Comparison of ENCODE assay signal across 37 cellular contexts in the genomic region with DNA sequence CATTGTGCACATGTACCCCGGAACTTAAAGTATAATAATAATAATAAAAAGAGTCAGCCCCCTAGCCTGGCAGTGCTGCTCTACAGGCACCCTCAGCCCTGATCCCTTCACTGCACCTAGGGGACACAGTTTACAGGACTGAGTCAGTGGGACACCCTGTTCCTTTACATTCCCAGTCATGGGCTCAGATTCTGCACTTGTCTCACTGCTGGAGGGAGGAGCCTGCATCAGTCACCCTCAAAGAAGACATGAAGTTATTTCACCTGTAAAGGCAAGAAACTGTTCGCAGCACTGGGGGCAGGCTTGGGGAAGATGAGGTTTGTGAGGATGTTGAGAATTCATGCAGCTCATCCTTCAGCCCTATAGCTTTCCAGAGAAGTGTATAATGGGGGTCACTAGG. TPM values are rescaled to one million over a fixed set of nuclear protein-coding genes. Genes with fewer than 3 reads are reported as not detected.
"Had no signal": no experiment of that assay in that cellular context is flagged by ENCODE, and none has a peak within 500 bp of the region (broad histone marks: within the 10 kb centered on the region; RNA-seq: fewer than 3 reads in every experiment).

No MANE protein-coding gene starts in this region.

- H3K9me3 Mint-ChIP-seq: stimulated activated memory B cell treated with anti-CD40 and anti-IgM and Interleukin-4, amounts not matched to agents 10 μg/mL and 1 μg/mL and 100 μg/mL, for 72 hours; type B pancreatic cell had no signal

- ATAC-seq: left colon; left lung; lower lobe of right lung; naive thymus-derived CD8-positive, alpha-beta T cell; pancreas; right lobe of liver; stimulated activated memory B cell treated with anti-CD40 and anti-IgM and Interleukin-4, amounts not matched to agents 10 μg/mL and 1 μg/mL and 100 μg/mL, for 72 hours; stimulated activated naive CD8-positive, alpha-beta T cell treated with anti-CD3 and anti-CD28 coated beads, Interleukin-15, amount 100 ng/mL, for 72 hours had no signal

- H3K9me3 ChIP-seq: left lung, lower lobe of right lung, pancreas, right atrium auricular region, right lobe of liver, uterus had no signal

- H3K27me3 ChIP-seq: pancreas, right atrium auricular region, right lobe of liver, uterus had no signal

- FAIRE-seq: islet of Langerhans, kidney, pancreas had no signal

- H3K4me1 ChIP-seq: left lung, lower lobe of right lung, pancreas, right atrium auricular region, right lobe of liver, tibial nerve, uterus had no signal

- H3K27me3 Mint-ChIP-seq: stimulated activated memory B cell treated with anti-CD40 and anti-IgM and Interleukin-4, amounts not matched to agents 10 μg/mL and 1 μg/mL and 100 μg/mL, for 72 hours had no signal

- DNase-seq: hypothalamus; immature natural killer cell; kidney; left colon; left lung; lower lobe of right lung; mammary epithelial cell; mesenchymal stem cell; naive thymus-derived CD8-positive, alpha-beta T cell; nucleus accumbens; pancreas; right lobe of liver; stimulated activated CD4-positive, alpha-beta T cell treated with anti-CD3 and anti-CD28 coated beads, Interleukin-1b, Interleukin-23, amount 100 ng/mL, for 48 hours; stimulated activated CD4-positive, alpha-beta T cell treated with anti-CD3 and anti-CD28 coated beads, Interleukin-2, amount 100 ng/mL, for 48 hours; stimulated activated CD4-positive, alpha-beta T cell treated with anti-CD3 and anti-CD28 coated beads, Interleukin-4, amount 100 ng/mL, for 4 hours; stimulated activated CD8-positive, alpha-beta memory T cell treated with anti-CD3 and anti-CD28 coated beads, Interleukin-4, amount 100 ng/mL, for 48 hours; stimulated activated naive CD4-positive, alpha-beta T cell treated with Interleukin-2 at 50 U/mL for 16 hours; stimulated activated naive CD8-positive, alpha-beta T cell treated with anti-CD3 and anti-CD28 coated beads, Interleukin-15, amount 100 ng/mL, for 72 hours; substantia nigra; uterus had no signal

- H3K27ac ChIP-seq: left lung, lower lobe of right lung, pancreas, right atrium auricular region, right lobe of liver, tibial nerve, uterus had no signal

- H3K27ac Mint-ChIP-seq: immature natural killer cell; naive thymus-derived CD8-positive, alpha-beta T cell; nephron; progenitor cell of endocrine pancreas; stimulated activated memory B cell treated with anti-CD40 and anti-IgM and Interleukin-4, amounts not matched to agents 10 μg/mL and 1 μg/mL and 100 μg/mL, for 72 hours; stimulated activated naive CD8-positive, alpha-beta T cell treated with anti-CD3 and anti-CD28 coated beads, Interleukin-15, amount 100 ng/mL, for 72 hours; type B pancreatic cell had no signal

- H3K4me3 ChIP-seq: left lung, lower lobe of right lung, pancreas, right atrium auricular region, right lobe of liver, smooth muscle cell, tibial nerve, uterus had no signal

- H3K4me1 Mint-ChIP-seq: immature natural killer cell; nephron; neural crest cell; stimulated activated naive CD8-positive, alpha-beta T cell treated with anti-CD3 and anti-CD28 coated beads, Interleukin-15, amount 100 ng/mL, for 72 hours had no signal

- H3K4me2 ChIP-seq: smooth muscle cell had no signal

- H3K4me3 Mint-ChIP-seq: immature natural killer cell; naive thymus-derived CD8-positive, alpha-beta T cell; nephron; neural crest cell; stimulated activated memory B cell treated with anti-CD40 and anti-IgM and Interleukin-4, amounts not matched to agents 10 μg/mL and 1 μg/mL and 100 μg/mL, for 72 hours; stimulated activated naive CD8-positive, alpha-beta T cell treated with anti-CD3 and anti-CD28 coated beads, Interleukin-15, amount 100 ng/mL, for 72 hours; type B pancreatic cell had no signal

- H3K36me3 ChIP-seq: left lung, lower lobe of right lung, pancreas, right atrium auricular region, right lobe of liver, tibial nerve, uterus had no signal

RNA-seq across cellular contexts. Expression of gene VPREB1, which starts 50.7 kb away (rescaled TPM):
- total RNA-seq: kidney; left colon; left lung; lower lobe of right lung; mammary epithelial cell; mucosa of gallbladder; naive thymus-derived CD8-positive, alpha-beta T cell; neural crest cell; osteoblast; pancreas; progenitor cell of endocrine pancreas; pulmonary artery endothelial cell; renal cortical epithelial cell; right atrium auricular region; right lobe of liver; skeletal muscle tissue; smooth muscle cell; temporal lobe; tibial nerve; ureter had no signal
- polyA plus RNA-seq: immature natural killer cell; liver; mammary epithelial cell; naive thymus-derived CD8-positive, alpha-beta T cell; pancreas; smooth muscle cell had no signal
